In the genomic region with DNA sequence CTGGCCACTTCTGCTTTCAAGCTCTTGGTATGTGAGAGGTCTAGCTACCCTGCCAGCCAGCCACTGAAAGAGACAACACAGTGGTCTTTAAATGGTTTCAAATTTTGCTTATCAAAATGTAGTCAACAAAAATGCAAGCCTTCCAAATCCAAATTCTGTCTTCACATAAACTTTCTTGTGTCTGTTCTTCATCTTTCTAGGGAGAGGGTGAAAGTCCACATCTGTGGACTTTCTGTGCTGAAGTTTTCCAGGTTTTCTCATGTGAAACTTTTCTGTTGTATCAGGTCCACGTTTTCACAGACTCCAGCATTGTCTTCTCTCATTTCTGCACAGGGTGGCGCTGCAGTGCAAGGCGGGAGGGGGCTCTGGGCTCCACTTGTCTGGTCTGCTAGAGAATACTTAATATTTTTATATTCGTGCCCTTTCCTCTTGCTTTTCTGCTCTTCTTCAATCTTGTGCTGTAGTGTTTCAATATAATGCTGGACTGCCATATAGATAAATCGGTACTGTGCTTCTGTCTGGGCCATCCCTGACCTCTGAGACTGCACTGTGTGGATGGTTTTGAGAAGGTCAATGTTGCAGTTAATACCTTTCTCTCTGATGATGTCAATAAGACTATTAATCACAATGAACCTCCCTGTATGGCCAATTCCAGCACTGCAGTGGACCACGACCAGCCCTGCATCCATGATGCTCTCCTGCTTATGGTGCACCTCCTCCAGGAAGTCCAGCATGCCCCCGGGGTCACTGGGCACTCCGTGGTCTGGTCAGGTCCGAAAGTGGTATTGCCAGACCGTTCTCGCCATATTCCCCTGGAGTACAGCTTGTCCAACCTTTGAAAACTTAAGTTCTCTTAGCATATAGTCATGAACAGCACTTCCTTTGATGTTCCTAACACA, we compare ENCODE assay signal across 8 cellular contexts.
DNase-seq lines count a peak whose midpoint lies in the region; ATAC-seq and TF ChIP-seq lines count a peak whose summit lies in the region.

No MANE protein-coding gene starts in this region.

- no peak overlapping the region for H3K4me3 ChIP-seq in BE2C (ENCODE audit: low read depth, low read length)
- no peak overlapping the region for H3K4me3 ChIP-seq in dorsolateral prefrontal cortex

- TF ChIP-seq CTCF in BE2C (IDR thresholded peaks at IDR 0.05; ENCODE audit: low read depth, low read length) (peak; percentile 76), GM20000 (IDR thresholded peaks at IDR 0.05; ENCODE audit: extremely low read depth, missing control alignments) (peak; percentile 76), dorsolateral prefrontal cortex (IDR thresholded peaks at IDR 0.05 in 54 of 56, conservative IDR thresholded peaks at IDR 0.05 in 2 of 56; ENCODE audit: low read depth in 1 of 56, partially characterized antibody in 56 of 56) (peak in 54 of 56 donors; percentile 30 to 77 (median 58))

- peak overlapping the region; percentile 3 for H3K27ac Mint-ChIP-seq in memory B cell

- no peaks in the 10 kb centered on the region for H3K9me3 Mint-ChIP-seq in memory B cell

- no peaks in the 10 kb centered on the region for H3K36me3 ChIP-seq in BE2C

- H3K27me3 Mint-ChIP-seq in memory B cell, result peaks cover 9% of the 10 kb centered on the region

- DNase-seq in BE2C (peak; percentile 45), GM20000 (ENCODE audit: low spot score) (peak; percentile 58), NCI-H2196 treated with DMSO at 0.1 percent for 48 hours (lab: John Stamatoyannopoulos, UW; ENCODE audit: unreplicated experiment) (peak; percentile 5), dorsolateral prefrontal cortex (peak in 2 of 10 donors; percentile 15 to 42), memory B cell (ENCODE audit: low spot score in 2 of 2) (peak; percentile 39 to 63), DMS79 treated with DMSO at 0.1 percent for 48 hours (lab: John Stamatoyannopoulos, UW) (no peak)
- peak; percentile 78 for DNase-seq in activated CD4-positive, alpha-beta T cell treated with anti-CD3 and anti-CD28 coated beads, Interleukin-2, amount 50 U/mL, for 1 hour
- DNase-seq in stimulated activated CD8-positive, alpha-beta memory T cell treated with anti-CD3 and anti-CD28 coated beads, Interleukin-7, amount 100 ng/mL, for 4 hours (ENCODE audit: low read depth in 2 of 2), result peak; percentile 39 to 53

- peaks cover 13% of the 10 kb centered on the region for H3K4me1 Mint-ChIP-seq in memory B cell

- H3K27ac ChIP-seq in dorsolateral prefrontal cortex, result no peak overlapping the region

- H3K36me3 Mint-ChIP-seq in memory B cell, result no peaks in the 10 kb centered on the region

- H3K9me3 ChIP-seq in BE2C, result no peaks in the 10 kb centered on the region

- no peak overlapping the region for H3K4me3 Mint-ChIP-seq in memory B cell

- H3K4me1 ChIP-seq in BE2C, result no peaks in the 10 kb centered on the region

- peak; percentile 47 for ATAC-seq in memory B cell (ENCODE audit: low read depth)

- peaks cover 3% of the 10 kb centered on the region; the same call in 1 of the 2 replicates for H3K27me3 ChIP-seq in BE2C
- H3K27me3 ChIP-seq in dorsolateral prefrontal cortex, result peaks cover 0 to 5% (median 0%) of the 10 kb centered on the region in 45 donors

- intact Hi-C loops in dorsolateral prefrontal cortex (cut with DNase I), result loop anchor here (2.0 to 5.0 kb wide), 3 partner anchors 161 to 402 kb away; a partner anchor contains a TSS
